ENCODE assay signal across 23 cellular contexts in genomic region chr3:178059836-178060235, GRCh38.
DNase-seq lines count a peak whose midpoint lies in the region; ATAC-seq and TF ChIP-seq lines count a peak whose summit lies in the region.
"Had no signal": no experiment of that assay in that cellular context is flagged by ENCODE, and none has a peak within 500 bp of the region (broad histone marks: within the 10 kb centered on the region; RNA-seq: fewer than 3 reads in every experiment).

No MANE protein-coding gene starts in this region.

- H3K9me3 Mint-ChIP-seq in neural progenitor cell = no peaks in the 10 kb centered on the region
- H3K9me3 Mint-ChIP-seq: activated naive CD4-positive, alpha-beta T cell treated with anti-CD3 and anti-CD28 coated beads, Interleukin-2, amount 50 U/mL, for 72 hours; activated T-cell treated with anti-CD3 and anti-CD28 coated beads, Interleukin-2, amount 50 U/mL, for 72 hours; neural crest cell had no signal

- H3K9ac ChIP-seq in IMR-90 (ENCODE audit: low read depth, low read length) = peak overlapping the region; percentile 41
- no peak overlapping the region for H3K9ac ChIP-seq in neural progenitor cell

- no peak overlapping the region for H2AK5ac ChIP-seq in IMR-90 (ENCODE audit: low read depth, low read length)

- peak; percentile 50 for ATAC-seq in IMR-90 (ENCODE audit: low read depth)
- ATAC-seq in GM18511 (IDR thresholded peaks at IDR 0.05; ENCODE audit: unreplicated experiment) = no peak
- ATAC-seq in HG02885 (IDR thresholded peaks at IDR 0.05; ENCODE audit: poor library complexity, unreplicated experiment) = no peak
- ATAC-seq: activated naive CD4-positive, alpha-beta T cell treated with anti-CD3 and anti-CD28 coated beads, Interleukin-2, amount 50 U/mL, for 72 hours; activated T-cell treated with anti-CD3 and anti-CD28 coated beads, Interleukin-2, amount 50 U/mL, for 72 hours had no signal

- peak overlapping the region in 1 of 2 experiments; percentile 81; a peak in 2 of 4 replicates for H4K8ac ChIP-seq in IMR-90 (ENCODE audit: low read depth in 2 of 2, low read length in 2 of 2)

- H3K79me2 ChIP-seq in neural progenitor cell (ENCODE audit: low read depth) = no peaks in the 10 kb centered on the region

- peak overlapping the region; percentile 78 for H3K18ac ChIP-seq in IMR-90 (ENCODE audit: low read depth, low read length)

- no peak overlapping the region for H3K4me3 Mint-ChIP-seq in neural progenitor cell
- H3K4me3 Mint-ChIP-seq: activated T-cell treated with anti-CD3 and anti-CD28 coated beads, Interleukin-2, amount 50 U/mL, for 72 hours; endodermal cell; H9; neural crest cell had no signal

- peak overlapping the region; percentile 29; the same call in 1 of the 2 replicates for H3K4me3 ChIP-seq in IMR-90 (ENCODE audit: insufficient read depth, low read depth, low read length)
- H3K4me3 ChIP-seq in esophagus squamous epithelium = no peak overlapping the region
- H3K4me3 ChIP-seq in neural progenitor cell = no peak overlapping the region
- no peak overlapping the region for H3K4me3 ChIP-seq in uterus
- H3K4me3 ChIP-seq: body of pancreas, MG63, Peyer's patch, thyroid gland had no signal

- H2BK5ac ChIP-seq in IMR-90 (ENCODE audit: low read depth, low read length, poor library complexity, severe bottlenecking) = peak overlapping the region; percentile 77

- no peak for TF ChIP-seq CTCF in IMR-90 (conservative IDR thresholded peaks at IDR 0.05; ENCODE audit: low read depth, low read length)
- no peak for TF ChIP-seq CTCF in esophagus squamous epithelium (IDR thresholded peaks at IDR 0.05)
- no peak for TF ChIP-seq CTCF in neural progenitor cell (IDR thresholded peaks at IDR 0.05)
- no peak for TF ChIP-seq CTCF in uterus (IDR thresholded peaks at IDR 0.05)

- in situ Hi-C loops in IMR-90 (cut with MboI; ENCODE audit: low sequenced_read_pairs) = no loop called here

- peak overlapping the region; percentile 47 for H4K5ac ChIP-seq in IMR-90 (ENCODE audit: low read depth, low read length)

- H2BK15ac ChIP-seq in IMR-90 (ENCODE audit: low read depth, low read length) = peak overlapping the region; percentile 51; the same call in 2 of the 3 replicates

- peak overlapping the region; percentile 54 for H2BK20ac ChIP-seq in IMR-90 (ENCODE audit: low read depth, low read length)

- H3K36me3 Mint-ChIP-seq in neural progenitor cell = no peaks in the 10 kb centered on the region
- H3K36me3 Mint-ChIP-seq: activated naive CD4-positive, alpha-beta T cell treated with anti-CD3 and anti-CD28 coated beads, Interleukin-2, amount 50 U/mL, for 72 hours had no signal

- H3F3A ChIP-seq in neural progenitor cell (ENCODE audit: low read depth) = no peaks in the 10 kb centered on the region

- peak overlapping the region; percentile 45 for H2AFZ ChIP-seq in IMR-90 (replicated peaks; ENCODE audit: low read length, poor library complexity)
- H2AFZ ChIP-seq in neural progenitor cell (replicated peaks) = peak overlapping the region; percentile 7

- no peak overlapping the region for H2AK9ac ChIP-seq in IMR-90 (replicated peaks; ENCODE audit: low read depth, low read length, poor library complexity)

- H3K9me3 ChIP-seq in IMR-90 (ENCODE audit: control insufficient read depth, insufficient read depth, low read length) (no peaks in the 10 kb centered on the region), esophagus squamous epithelium (no peaks in the 10 kb centered on the region), neural progenitor cell (ENCODE audit: low read depth) (no peaks in the 10 kb centered on the region), uterus (no peaks in the 10 kb centered on the region)
- H3K9me3 ChIP-seq: BE2C, body of pancreas, Caco-2, MG63, Peyer's patch, thyroid gland had no signal

- BruUV-seq in IMR-90 (replicated peaks; lab: Mats Ljungman, UMichigan) = no TSS peak

- dilution Hi-C loops in IMR-90 (cut with HindIII; ENCODE audit: low sequenced_read_pairs, unreplicated experiment) = no loop called here

- CTCF ChIA-PET in IMR-90 (lab: Yijun Ruan, JAX) = no interaction called here

- peak overlapping the region; percentile 53 for H2BK120ac ChIP-seq in IMR-90 (ENCODE audit: low read depth, low read length)

- POLR2A ChIA-PET in IMR-90 (lab: Charles Lee; ENCODE audit: unreplicated experiment) = interaction anchor here (0.6 kb wide), 1 partner anchor 13 kb away, joined by 3 read pairs; no protein-coding TSS in a partner anchor

- no peak overlapping the region for H3K27ac Mint-ChIP-seq in neural progenitor cell
- H3K27ac Mint-ChIP-seq: activated naive CD4-positive, alpha-beta T cell treated with anti-CD3 and anti-CD28 coated beads, Interleukin-2, amount 50 U/mL, for 72 hours; activated T-cell treated with anti-CD3 and anti-CD28 coated beads, Interleukin-2, amount 50 U/mL, for 72 hours; endodermal cell; H9 had no signal

- no peaks in the 10 kb centered on the region for H3K9me1 ChIP-seq in IMR-90 (ENCODE audit: insufficient read depth, low read length)

- H3K14ac ChIP-seq in IMR-90 (replicated peaks; ENCODE audit: low read depth, low read length) = peak overlapping the region; percentile 39

- H3K23ac ChIP-seq in IMR-90 (ENCODE audit: low read depth, low read length) = peak overlapping the region; percentile 74

- H3K27ac ChIP-seq in IMR-90 (ENCODE audit: insufficient read depth, low read length) = peak overlapping the region; percentile 71; the same call in 1 of the 2 replicates
- peak overlapping the region in 3 of 4 donors; percentile 38 to 59 (median 57) for H3K27ac ChIP-seq in esophagus squamous epithelium
- H3K27ac ChIP-seq in neural progenitor cell = no peak overlapping the region
- peak overlapping the region; percentile 13 to 21 for H3K27ac ChIP-seq in uterus
- H3K27ac ChIP-seq: body of pancreas, HL-60, thyroid gland had no signal

- TF ChIP-seq POLR2A in IMR-90 (IDR thresholded peaks at IDR 0.05; ENCODE audit: low read depth, low read length) (no peak), esophagus squamous epithelium (IDR thresholded peaks at IDR 0.05) (no peak), uterus (IDR thresholded peaks at IDR 0.05) (no peak)

- no peak for TF ChIP-seq RAD21 in IMR-90 (IDR thresholded peaks at IDR 0.05; ENCODE audit: low read length)

- H3K79me1 ChIP-seq in IMR-90 (ENCODE audit: low read depth in 1 of 2, low read length in 2 of 2) = no peaks in the 10 kb centered on the region

- H4K20me1 ChIP-seq in IMR-90 (ENCODE audit: insufficient read depth, low read length) = no peaks in the 10 kb centered on the region
- H4K20me1 ChIP-seq in neural progenitor cell (ENCODE audit: low read depth) = no peaks in the 10 kb centered on the region

- no CpG with 5 or more reads among the region's 6 CpGs for WGBS in IMR-90 (ENCODE audit: extremely low coverage in 2 of 2, insufficient read length in 1 of 2), 2 experiments
- 65 to 82% methylated on average over 6 of the region's 6 CpGs for WGBS in esophagus squamous epithelium, 2 donors

- H3K27me3 ChIP-seq in IMR-90 (ENCODE audit: control insufficient read depth, insufficient read depth, low read length) (no peaks in the 10 kb centered on the region), esophagus squamous epithelium (no peaks in the 10 kb centered on the region), neural progenitor cell (no peaks in the 10 kb centered on the region), uterus (no peaks in the 10 kb centered on the region)
- H3K27me3 ChIP-seq: BE2C, body of pancreas, MG63, Peyer's patch, thyroid gland had no signal

- DNase-seq in IMR-90 = peak; percentile 47
- no peak for DNase-seq in esophagus squamous epithelium (lab: John Stamatoyannopoulos, UW)
- no peak for DNase-seq in neural progenitor cell (ENCODE audit: low spot score)
- no peak for DNase-seq in uterus
- no peak for DNase-seq in DMS53 treated with DMSO at 0.1 percent for 48 hours (lab: John Stamatoyannopoulos, UW; ENCODE audit: unreplicated experiment)
- no peak for DNase-seq in NCI-H2227 (lab: John Stamatoyannopoulos, UW; ENCODE audit: unreplicated experiment)
- DNase-seq: activated T-cell treated with anti-CD3 and anti-CD28 coated beads, Interleukin-2, amount 50 U/mL, for 72 hours; BE2C; Caco-2; endodermal cell; H9; kidney glomerular epithelial cell; MG63; NCI-H1694; Peyer's patch; retina; thyroid gland had no signal

- H3K27me3 Mint-ChIP-seq in neural progenitor cell (ENCODE audit: insufficient read depth, low read depth) = no peaks in the 10 kb centered on the region

- peak overlapping the region; percentile 69 for H3K4me2 ChIP-seq in IMR-90 (ENCODE audit: low read depth, low read length)
- no peak overlapping the region for H3K4me2 ChIP-seq in neural progenitor cell

- no peak overlapping the region for H3K56ac ChIP-seq in IMR-90 (ENCODE audit: extremely low read depth, insufficient read depth, low read length)

- intact Hi-C loops in IMR-90 (cut with micrococcal nuclease) (no loop called here), esophagus squamous epithelium (cut with DNase I) (no loop called here), uterus (cut with DNase I; ENCODE audit: low total_unique reads) (no loop called here)

- H3K4me1 ChIP-seq in IMR-90 (ENCODE audit: control insufficient read depth, insufficient read depth, low read length) (peaks cover 7% of the 10 kb centered on the region), esophagus squamous epithelium (peaks cover 0 to 23% (median 3%) of the 10 kb centered on the region in 3 donors), neural progenitor cell (no peaks in the 10 kb centered on the region), uterus (peaks cover 0 to 14% of the 10 kb centered on the region in 2 donors)
- H3K4me1 ChIP-seq: body of pancreas had no signal

- H3K4ac ChIP-seq in IMR-90 (ENCODE audit: low read depth, low read length) = peak overlapping the region; percentile 24; the same call in 1 of the 2 replicates

- peaks cover 2% of the 10 kb centered on the region for H3K4me1 Mint-ChIP-seq in neural progenitor cell
- H3K4me1 Mint-ChIP-seq: neural crest cell had no signal

- H3K36me3 ChIP-seq in IMR-90 (ENCODE audit: control insufficient read depth, insufficient read depth, low read length) (no peaks in the 10 kb centered on the region), esophagus squamous epithelium (no peaks in the 10 kb centered on the region), neural progenitor cell (no peaks in the 10 kb centered on the region), uterus (no peaks in the 10 kb centered on the region)
- H3K36me3 ChIP-seq: BE2C, MG63, Peyer's patch, thyroid gland had no signal

- peak overlapping the region; percentile 67 for H4K91ac ChIP-seq in IMR-90 (ENCODE audit: insufficient read depth, low read depth, low read length)

TF ChIP-seq in IMR-90, 13 proteins besides CTCF, POLR2A, EP300 and RAD21 (continues in another document):
- TF ChIP-seq MXI1 (IDR thresholded peaks at IDR 0.05; ENCODE audit: borderline replicate concordance, low read depth, low read length) (no peak), MAZ (IDR thresholded peaks at IDR 0.05; ENCODE audit: borderline replicate concordance, low read depth, low read length) (no peak), CEBPB (IDR thresholded peaks at IDR 0.05; ENCODE audit: low read depth, low read length) (no peak), MAFK (IDR thresholded peaks at IDR 0.05; ENCODE audit: low read depth, low read length) (no peak), RFX5 (IDR thresholded peaks at IDR 0.05; ENCODE audit: low read depth, low read length) (no peak), CHD1 (IDR thresholded peaks at IDR 0.05; ENCODE audit: low read depth, low read length) (no peak)
